1 cellular context compared by ENCODE assay signal in genomic region chr12:116542345-116542950, GRCh38.
TF ChIP-seq lines count a peak whose summit lies in the region.

No MANE protein-coding gene starts in this region.

TF ChIP-seq in HepG2, 621 proteins besides CTCF, POLR2A, EP300 and RAD21:
- TF ChIP-seq PTBP1 (IDR thresholded peaks at IDR 0.05; ENCODE audit: low read depth, low read length, poor library complexity, severe bottlenecking) (no peak), YEATS4 (CRISPR knock-in tag; IDR thresholded peaks at IDR 0.05; ENCODE audit: borderline replicate concordance) (no peak), PAF1 (CRISPR knock-in tag; IDR thresholded peaks at IDR 0.05) (no peak), FOSL2 (CRISPR knock-in tag; IDR thresholded peaks at IDR 0.05) (no peak), ZFP37 (CRISPR knock-in tag; IDR thresholded peaks at IDR 0.05; ENCODE audit: borderline replicate concordance) (no peak), MTF2 (CRISPR knock-in tag; IDR thresholded peaks at IDR 0.05; ENCODE audit: borderline replicate concordance) (no peak), SIX1 (CRISPR knock-in tag; IDR thresholded peaks at IDR 0.05; ENCODE audit: borderline replicate concordance) (no peak), SSRP1 (CRISPR knock-in tag; IDR thresholded peaks at IDR 0.05) (no peak)
- TF ChIP-seq, protein P1, sequence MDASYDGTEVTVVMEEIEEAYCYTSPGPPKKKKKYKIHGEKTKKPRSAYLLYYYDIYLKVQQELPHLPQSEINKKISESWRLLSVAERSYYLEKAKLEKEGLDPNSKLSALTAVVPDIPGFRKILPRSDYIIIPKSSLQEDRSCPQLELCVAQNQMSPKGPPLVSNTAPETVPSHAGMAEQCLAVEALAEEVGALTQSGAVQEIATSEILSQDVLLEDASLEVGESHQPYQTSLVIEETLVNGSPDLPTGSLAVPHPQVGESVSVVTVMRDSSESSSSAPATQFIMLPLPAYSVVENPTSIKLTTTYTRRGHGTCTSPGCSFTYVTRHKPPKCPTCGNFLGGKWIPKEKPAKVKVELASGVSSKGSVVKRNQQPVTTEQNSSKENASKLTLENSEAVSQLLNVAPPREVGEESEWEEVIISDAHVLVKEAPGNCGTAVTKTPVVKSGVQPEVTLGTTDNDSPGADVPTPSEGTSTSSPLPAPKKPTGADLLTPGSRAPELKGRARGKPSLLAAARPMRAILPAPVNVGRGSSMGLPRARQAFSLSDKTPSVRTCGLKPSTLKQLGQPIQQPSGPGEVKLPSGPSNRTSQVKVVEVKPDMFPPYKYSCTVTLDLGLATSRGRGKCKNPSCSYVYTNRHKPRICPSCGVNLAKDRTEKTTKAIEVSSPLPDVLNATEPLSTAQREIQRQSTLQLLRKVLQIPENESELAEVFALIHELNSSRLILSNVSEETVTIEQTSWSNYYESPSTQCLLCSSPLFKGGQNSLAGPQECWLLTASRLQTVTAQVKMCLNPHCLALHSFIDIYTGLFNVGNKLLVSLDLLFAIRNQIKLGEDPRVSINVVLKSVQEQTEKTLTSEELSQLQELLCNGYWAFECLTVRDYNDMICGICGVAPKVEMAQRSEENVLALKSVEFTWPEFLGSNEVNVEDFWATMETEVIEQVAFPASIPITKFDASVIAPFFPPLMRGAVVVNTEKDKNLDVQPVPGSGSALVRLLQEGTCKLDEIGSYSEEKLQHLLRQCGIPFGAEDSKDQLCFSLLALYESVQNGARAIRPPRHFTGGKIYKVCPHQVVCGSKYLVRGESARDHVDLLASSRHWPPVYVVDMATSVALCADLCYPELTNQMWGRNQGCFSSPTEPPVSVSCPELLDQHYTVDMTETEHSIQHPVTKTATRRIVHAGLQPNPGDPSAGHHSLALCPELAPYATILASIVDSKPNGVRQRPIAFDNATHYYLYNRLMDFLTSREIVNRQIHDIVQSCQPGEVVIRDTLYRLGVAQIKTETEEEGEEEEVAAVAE (CRISPR knock-in tag; IDR thresholded peaks at IDR 0.05; ENCODE audit: borderline replicate concordance), result no peak
- TF ChIP-seq, protein P2, sequence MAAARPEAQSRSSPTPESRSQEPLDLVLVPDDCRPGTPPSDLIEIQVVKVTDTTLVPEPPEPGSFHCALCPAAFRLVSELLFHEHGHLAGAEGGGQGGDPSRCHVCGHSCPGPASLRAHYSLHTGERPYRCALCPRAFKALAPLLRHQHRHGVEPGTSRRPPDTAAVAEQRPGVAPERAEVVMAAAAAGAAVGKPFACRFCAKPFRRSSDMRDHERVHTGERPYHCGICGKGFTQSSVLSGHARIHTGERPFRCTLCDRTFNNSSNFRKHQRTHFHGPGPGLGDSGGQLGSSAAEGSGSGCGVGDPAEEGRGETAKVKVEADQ (CRISPR knock-in tag; IDR thresholded peaks at IDR 0.05; ENCODE audit: borderline replicate concordance), result no peak
- TF ChIP-seq, protein P3, sequence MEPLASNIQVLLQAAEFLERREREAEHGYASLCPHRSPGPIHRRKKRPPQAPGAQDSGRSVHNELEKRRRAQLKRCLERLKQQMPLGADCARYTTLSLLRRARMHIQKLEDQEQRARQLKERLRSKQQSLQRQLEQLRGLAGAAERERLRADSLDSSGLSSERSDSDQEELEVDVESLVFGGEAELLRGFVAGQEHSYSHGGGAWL (CRISPR knock-in tag; IDR thresholded peaks at IDR 0.05), result no peak
